ENCODE assay signal across 2 cellular contexts in the genomic region with DNA sequence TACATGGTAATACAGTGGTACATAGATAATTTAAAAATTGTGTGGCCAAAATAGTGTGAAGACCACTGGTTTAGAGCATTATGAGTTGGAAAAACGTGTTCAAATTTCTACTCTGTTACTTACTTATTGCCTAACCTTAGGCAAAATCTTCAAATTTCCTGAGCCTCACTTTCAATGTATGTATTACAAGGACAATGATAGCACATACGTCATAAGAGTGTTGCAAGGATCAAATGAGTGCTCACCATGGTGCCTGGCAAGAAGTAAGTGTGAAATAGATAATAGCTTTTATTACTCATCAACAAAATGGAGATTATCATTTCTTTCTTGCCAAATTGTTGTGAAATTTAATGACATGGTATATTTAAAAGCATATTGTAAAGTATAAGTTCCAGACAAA.
TF ChIP-seq lines count a peak whose summit lies in the region.

No MANE protein-coding gene starts in this region.

TF ChIP-seq in HEK293, 187 proteins besides CTCF, POLR2A, EP300 and RAD21 (continued from another document):
- TF ChIP-seq, protein P1, sequence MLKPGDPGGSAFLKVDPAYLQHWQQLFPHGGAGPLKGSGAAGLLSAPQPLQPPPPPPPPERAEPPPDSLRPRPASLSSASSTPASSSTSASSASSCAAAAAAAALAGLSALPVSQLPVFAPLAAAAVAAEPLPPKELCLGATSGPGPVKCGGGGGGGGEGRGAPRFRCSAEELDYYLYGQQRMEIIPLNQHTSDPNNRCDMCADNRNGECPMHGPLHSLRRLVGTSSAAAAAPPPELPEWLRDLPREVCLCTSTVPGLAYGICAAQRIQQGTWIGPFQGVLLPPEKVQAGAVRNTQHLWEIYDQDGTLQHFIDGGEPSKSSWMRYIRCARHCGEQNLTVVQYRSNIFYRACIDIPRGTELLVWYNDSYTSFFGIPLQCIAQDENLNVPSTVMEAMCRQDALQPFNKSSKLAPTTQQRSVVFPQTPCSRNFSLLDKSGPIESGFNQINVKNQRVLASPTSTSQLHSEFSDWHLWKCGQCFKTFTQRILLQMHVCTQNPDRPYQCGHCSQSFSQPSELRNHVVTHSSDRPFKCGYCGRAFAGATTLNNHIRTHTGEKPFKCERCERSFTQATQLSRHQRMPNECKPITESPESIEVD (tag by site-specific recombination; IDR thresholded peaks at IDR 0.05) = 0 out of 2 replicates have a peak, but pooled peaks have one; percentile 16

TF ChIP-seq in K562, 482 proteins besides CTCF, POLR2A, EP300 and RAD21 (continued from another document):
- TF ChIP-seq BHLHE40 (IDR thresholded peaks at IDR 0.05; ENCODE audit: low read length) = no peak
- TF ChIP-seq XRCC3 (IDR thresholded peaks at IDR 0.05) = no peak
- no peak for TF ChIP-seq NR2C1 (IDR thresholded peaks at IDR 0.05)
- no peak for TF ChIP-seq NR2C1 (tag; IDR thresholded peaks at IDR 0.05)
- no peak for TF ChIP-seq PTRF (tag; IDR thresholded peaks at IDR 0.05)
- no peak for TF ChIP-seq ZNF408 (CRISPR knock-in tag; IDR thresholded peaks at IDR 0.05; ENCODE audit: low read depth)
